ENCODE assay signal across 1 cellular context in the genomic region with DNA sequence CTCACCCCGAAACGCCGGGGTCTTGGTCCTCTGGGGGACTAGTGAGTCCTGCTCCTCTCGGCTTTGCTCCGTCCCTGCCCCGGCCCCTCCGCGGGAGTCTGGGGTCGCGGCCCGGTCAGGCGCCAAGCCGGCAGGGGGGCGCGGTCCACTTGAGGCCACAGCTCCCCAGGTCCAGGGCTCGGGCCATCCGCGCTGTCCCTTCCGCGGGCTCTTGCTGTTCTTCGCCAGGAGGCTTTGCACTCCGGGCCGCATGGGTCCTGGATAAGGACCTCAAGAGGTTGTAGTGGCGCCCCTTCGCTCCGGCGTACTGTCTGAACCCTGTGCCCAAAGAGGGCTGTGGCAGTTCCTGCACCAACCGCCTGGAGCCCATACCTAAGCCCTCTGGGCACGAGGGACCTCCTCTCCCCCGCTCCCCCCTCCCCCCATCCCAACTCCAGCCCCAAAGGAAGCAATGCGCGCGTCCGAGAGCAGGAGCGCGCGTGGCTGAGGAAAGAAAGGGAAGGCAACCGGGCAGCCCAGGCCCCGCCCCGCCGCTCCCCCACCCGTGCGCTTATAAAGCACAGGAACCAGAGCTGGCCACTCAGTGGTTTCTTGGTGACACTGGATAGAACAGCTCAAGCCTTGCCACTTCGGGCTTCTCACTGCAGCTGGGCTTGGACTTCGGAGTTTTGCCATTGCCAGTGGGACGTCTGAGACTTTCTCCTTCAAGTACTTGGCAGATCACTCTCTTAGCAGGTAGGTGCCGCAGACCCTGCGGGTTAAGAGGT.
A peak's percentile ranks its signal among the peaks of the same experiment; 100 is the strongest.
TF ChIP-seq lines count a peak whose summit lies in the region.

A gene with protein sequence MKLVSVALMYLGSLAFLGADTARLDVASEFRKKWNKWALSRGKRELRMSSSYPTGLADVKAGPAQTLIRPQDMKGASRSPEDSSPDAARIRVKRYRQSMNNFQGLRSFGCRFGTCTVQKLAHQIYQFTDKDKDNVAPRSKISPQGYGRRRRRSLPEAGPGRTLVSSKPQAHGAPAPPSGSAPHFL (plus strand): TSS at position 579 of the 767 bp plus-strand sequence. CDS start 628 bp downstream, outside the sequence.

TF ChIP-seq in GM12878, 131 proteins besides CTCF, POLR2A, EP300 and RAD21 (continued from another document):
- peak; percentile 40; the same call in 1 of the 2 replicates for TF ChIP-seq POLR2AphosphoS5 (IDR thresholded peaks at IDR 0.05; ENCODE audit: low read length)
- 0 out of 2 replicates have a peak, but pooled peaks have one; percentile 9 for TF ChIP-seq IKZF1 (conservative IDR thresholded peaks at IDR 0.05)
- peak; percentile 46; the same call in 1 of the 2 replicates for TF ChIP-seq TAF1 (IDR thresholded peaks at IDR 0.05; ENCODE audit: borderline replicate concordance, low read depth, low read length)
- peak; percentile 74; the same call in 1 of the 2 replicates for TF ChIP-seq POLR2AphosphoS2 (IDR thresholded peaks at IDR 0.05; ENCODE audit: low read depth, low read length)
- TF ChIP-seq, protein P1, sequence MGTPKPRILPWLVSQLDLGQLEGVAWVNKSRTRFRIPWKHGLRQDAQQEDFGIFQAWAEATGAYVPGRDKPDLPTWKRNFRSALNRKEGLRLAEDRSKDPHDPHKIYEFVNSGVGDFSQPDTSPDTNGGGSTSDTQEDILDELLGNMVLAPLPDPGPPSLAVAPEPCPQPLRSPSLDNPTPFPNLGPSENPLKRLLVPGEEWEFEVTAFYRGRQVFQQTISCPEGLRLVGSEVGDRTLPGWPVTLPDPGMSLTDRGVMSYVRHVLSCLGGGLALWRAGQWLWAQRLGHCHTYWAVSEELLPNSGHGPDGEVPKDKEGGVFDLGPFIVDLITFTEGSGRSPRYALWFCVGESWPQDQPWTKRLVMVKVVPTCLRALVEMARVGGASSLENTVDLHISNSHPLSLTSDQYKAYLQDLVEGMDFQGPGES (IDR thresholded peaks at IDR 0.05), result no peak
